8 cellular contexts compared by ENCODE assay signal in the genomic region with DNA sequence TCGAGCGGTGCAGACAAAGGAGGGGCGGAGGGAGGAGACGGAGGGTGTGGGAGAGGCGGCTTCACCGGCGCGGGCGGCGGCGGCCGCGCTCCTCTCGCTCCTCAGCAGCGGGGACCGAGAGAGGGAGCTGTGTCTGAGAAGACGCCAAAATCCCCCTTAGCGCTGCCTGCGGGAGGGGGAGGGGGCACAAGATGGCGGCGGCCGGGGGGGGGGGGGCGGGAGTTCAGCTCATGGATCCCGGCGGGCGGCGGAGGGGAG. TPM values are rescaled to one million over a fixed set of nuclear protein-coding genes. Genes with fewer than 3 reads are reported as not detected.
DNase-seq lines count a peak whose midpoint lies in the region; ATAC-seq and TF ChIP-seq lines count a peak whose summit lies in the region.

No MANE protein-coding gene starts in this region.

- DNase-seq in DND-41: no peak
- DNase-seq in brain microvascular endothelial cell: no peak
- no peak for DNase-seq in right lobe of liver
- DNase-seq in tibial artery: no peak
- DNase-seq in activated CD4-positive, alpha-beta T cell treated with anti-CD3 and anti-CD28 coated beads, Interleukin-2, amount 50 U/mL, for 1 hour: no peak
- DNase-seq in DMS114 treated with DMSO at 0.1 percent for 48 hours (lab: John Stamatoyannopoulos, UW; ENCODE audit: unreplicated experiment): no peak

- peaks cover 47% of the 10 kb centered on the region for H3K4me1 ChIP-seq in DND-41 (ENCODE audit: insufficient read depth, low read length)
- peaks cover 0 to 25% (median 6%) of the 10 kb centered on the region in 4 donors for H3K4me1 ChIP-seq in right lobe of liver
- H3K4me1 ChIP-seq in tibial artery: peaks cover 0 to 34% (median 20%) of the 10 kb centered on the region in 4 donors

- in situ Hi-C loops in brain microvascular endothelial cell (cut with HindIII; ENCODE audit: low pct_ligation_motif_present, low sequenced_read_pairs): no loop called here

- no CpG with 5 or more reads among the region's 27 CpGs for WGBS in right lobe of liver (ENCODE audit: insufficient coverage, low coverage, low lambda C conversion rate, missing lambda C conversion rate)

- peaks cover 58% of the 10 kb centered on the region for H3K79me2 ChIP-seq in DND-41 (ENCODE audit: insufficient read depth, low read length)

- peak overlapping the region; percentile 89 for H3K9ac ChIP-seq in DND-41 (ENCODE audit: low read depth, low read length)

- H4K20me1 ChIP-seq in DND-41 (ENCODE audit: insufficient read depth, low read length): peaks cover 39% of the 10 kb centered on the region

- TF ChIP-seq CTCF in DND-41 (IDR thresholded peaks at IDR 0.05; ENCODE audit: borderline replicate concordance, extremely low read depth, low read length, poor library complexity, severe bottlenecking): no peak
- TF ChIP-seq CTCF in brain microvascular endothelial cell (IDR thresholded peaks at IDR 0.05; ENCODE audit: low read depth, low read length, missing control alignments): peak; percentile 4
- TF ChIP-seq CTCF in right lobe of liver (IDR thresholded peaks at IDR 0.05): no peak
- TF ChIP-seq CTCF in tibial artery (IDR thresholded peaks at IDR 0.05): no peak

- peaks cover 74% of the 10 kb centered on the region for H3K36me3 ChIP-seq in DND-41 (ENCODE audit: insufficient read depth, low read length)
- peaks cover 65% of the 10 kb centered on the region for H3K36me3 ChIP-seq in KOPT-K1 (ENCODE audit: insufficient read depth, low read length)
- peaks cover 25% of the 10 kb centered on the region for H3K36me3 ChIP-seq in brain microvascular endothelial cell (replicated peaks)
- peaks cover 5 to 23% (median 13%) of the 10 kb centered on the region in 4 donors for H3K36me3 ChIP-seq in right lobe of liver
- peaks cover 7 to 27% (median 26%) of the 10 kb centered on the region in 3 donors for H3K36me3 ChIP-seq in tibial artery

- H3K4me3 ChIP-seq in DND-41 (ENCODE audit: low read depth in 1 of 2, low read length in 2 of 2): peak overlapping the region in 1 of 2 experiments; percentile 72; a peak in 3 of 4 replicates
- H3K4me3 ChIP-seq in brain microvascular endothelial cell (ENCODE audit: low read depth, low read length): peak overlapping the region; percentile 67
- peak overlapping the region; percentile 50 to 77 (median 52) for H3K4me3 ChIP-seq in right lobe of liver
- H3K4me3 ChIP-seq in tibial artery: peak overlapping the region; percentile 68 to 91

- intact Hi-C loops in right lobe of liver (cut with DNase I): no loop called here
- intact Hi-C loops in tibial artery (cut with DNase I; ENCODE audit: low total_unique reads): loop anchor here (2.0 kb wide), 1 partner anchor 136 kb away; a partner anchor contains a TSS

- H2AFZ ChIP-seq in DND-41 (ENCODE audit: low read depth, low read length): peak overlapping the region; percentile 98

- no peaks in the 10 kb centered on the region for H3K9me3 ChIP-seq in DND-41 (ENCODE audit: insufficient read depth, low read length, severe bottlenecking)
- H3K9me3 ChIP-seq in KOPT-K1 (ENCODE audit: insufficient read depth, low read length, poor library complexity, severe bottlenecking): no peaks in the 10 kb centered on the region
- no peaks in the 10 kb centered on the region for H3K9me3 ChIP-seq in right lobe of liver
- no peaks in the 10 kb centered on the region for H3K9me3 ChIP-seq in tibial artery

- ATAC-seq in DND-41 (ENCODE audit: insufficient read depth, low read depth) (no peak; the same call in 2 of the 3 replicates), GM21529 (IDR thresholded peaks at IDR 0.05; ENCODE audit: unreplicated experiment) (peak; percentile 8), right lobe of liver (peak in 3 of 4 donors; percentile 31 to 51 (median 50))

- no peak for TF ChIP-seq POLR2A in right lobe of liver (IDR thresholded peaks at IDR 0.05)

- H3K27ac ChIP-seq in DND-41 (ENCODE audit: low read length) (peak overlapping the region; percentile 99), KOPT-K1 (ENCODE audit: low read depth, low read length, poor library complexity, severe bottlenecking) (peak overlapping the region; percentile 71), brain microvascular endothelial cell (peak overlapping the region; percentile 94), right lobe of liver (peak overlapping the region; percentile 95 to 99 (median 97)), tibial artery (peak overlapping the region; percentile 90 to 99)

- H3K27me3 ChIP-seq in DND-41 (ENCODE audit: insufficient read depth, low read length, poor library complexity) (no peaks in the 10 kb centered on the region), brain microvascular endothelial cell (replicated peaks) (no peaks in the 10 kb centered on the region), right lobe of liver (no peaks in the 10 kb centered on the region), tibial artery (no peaks in the 10 kb centered on the region)

- 0 out of 2 replicates have a peak overlapping the region, but pooled peaks have one; percentile 64 for H3K4me2 ChIP-seq in DND-41 (ENCODE audit: insufficient read depth, low read length)

RNA-seq across cellular contexts. Expression of a gene that starts 0.3 kb away (rescaled TPM):
- total RNA-seq in right lobe of liver: 10 to 100 TPM; 19.8 to 25.9 (median 23.1) TPM

RNA-seq across cellular contexts. Expression of a gene that starts 27.4 kb away (rescaled TPM):
- 10 to 100 TPM; 16.6 to 40.4 (median 21.2) TPM for total RNA-seq in right lobe of liver

RNA-seq across cellular contexts. Expression of a gene that starts 27.6 kb away (rescaled TPM):
- 1 to 10 TPM; 2.3 to 3.2 (median 2.7) TPM for total RNA-seq in right lobe of liver
